Comparison of ENCODE assay signal across 2 cellular contexts in the genomic region with DNA sequence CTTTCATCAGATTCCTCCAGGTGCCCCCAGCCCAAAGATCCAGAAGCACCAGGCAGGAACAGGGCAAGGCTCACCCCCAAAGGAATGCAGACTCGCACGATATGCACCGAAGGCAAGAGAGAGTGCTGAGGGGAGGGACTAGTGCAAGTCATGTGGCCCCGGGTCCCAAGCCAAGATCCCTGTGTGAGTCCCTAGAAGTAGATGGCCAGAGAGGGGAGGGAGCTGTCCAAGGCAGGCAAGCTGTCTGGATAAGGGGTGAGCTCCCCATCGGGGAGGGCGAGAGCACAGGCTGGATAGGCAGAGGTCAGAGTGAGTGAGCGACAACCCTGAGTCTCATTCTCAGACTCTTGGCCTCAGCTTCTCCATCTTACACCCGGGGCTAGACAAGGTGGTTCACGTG.
TF ChIP-seq lines count a peak whose summit lies in the region.

No MANE protein-coding gene starts in this region.

TF ChIP-seq in Ishikawa, 13 proteins besides CTCF, POLR2A, EP300 and RAD21 (continued from another document):
- TF ChIP-seq, protein P1, sequence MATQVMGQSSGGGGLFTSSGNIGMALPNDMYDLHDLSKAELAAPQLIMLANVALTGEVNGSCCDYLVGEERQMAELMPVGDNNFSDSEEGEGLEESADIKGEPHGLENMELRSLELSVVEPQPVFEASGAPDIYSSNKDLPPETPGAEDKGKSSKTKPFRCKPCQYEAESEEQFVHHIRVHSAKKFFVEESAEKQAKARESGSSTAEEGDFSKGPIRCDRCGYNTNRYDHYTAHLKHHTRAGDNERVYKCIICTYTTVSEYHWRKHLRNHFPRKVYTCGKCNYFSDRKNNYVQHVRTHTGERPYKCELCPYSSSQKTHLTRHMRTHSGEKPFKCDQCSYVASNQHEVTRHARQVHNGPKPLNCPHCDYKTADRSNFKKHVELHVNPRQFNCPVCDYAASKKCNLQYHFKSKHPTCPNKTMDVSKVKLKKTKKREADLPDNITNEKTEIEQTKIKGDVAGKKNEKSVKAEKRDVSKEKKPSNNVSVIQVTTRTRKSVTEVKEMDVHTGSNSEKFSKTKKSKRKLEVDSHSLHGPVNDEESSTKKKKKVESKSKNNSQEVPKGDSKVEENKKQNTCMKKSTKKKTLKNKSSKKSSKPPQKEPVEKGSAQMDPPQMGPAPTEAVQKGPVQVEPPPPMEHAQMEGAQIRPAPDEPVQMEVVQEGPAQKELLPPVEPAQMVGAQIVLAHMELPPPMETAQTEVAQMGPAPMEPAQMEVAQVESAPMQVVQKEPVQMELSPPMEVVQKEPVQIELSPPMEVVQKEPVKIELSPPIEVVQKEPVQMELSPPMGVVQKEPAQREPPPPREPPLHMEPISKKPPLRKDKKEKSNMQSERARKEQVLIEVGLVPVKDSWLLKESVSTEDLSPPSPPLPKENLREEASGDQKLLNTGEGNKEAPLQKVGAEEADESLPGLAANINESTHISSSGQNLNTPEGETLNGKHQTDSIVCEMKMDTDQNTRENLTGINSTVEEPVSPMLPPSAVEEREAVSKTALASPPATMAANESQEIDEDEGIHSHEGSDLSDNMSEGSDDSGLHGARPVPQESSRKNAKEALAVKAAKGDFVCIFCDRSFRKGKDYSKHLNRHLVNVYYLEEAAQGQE (IDR thresholded peaks at IDR 0.05; ENCODE audit: low read depth), result peak; percentile 59

TF ChIP-seq in SK-N-SH treated with all-trans-retinoic acid at 6 μM for 48 hours, 23 proteins besides CTCF, POLR2A, EP300 and RAD21 (continued from another document):
- TF ChIP-seq BACH2 (CRISPR knock-in tag; IDR thresholded peaks at IDR 0.05; ENCODE audit: borderline replicate concordance), result no peak
